Comparison of ENCODE assay signal across 8 cellular contexts in the genomic region with DNA sequence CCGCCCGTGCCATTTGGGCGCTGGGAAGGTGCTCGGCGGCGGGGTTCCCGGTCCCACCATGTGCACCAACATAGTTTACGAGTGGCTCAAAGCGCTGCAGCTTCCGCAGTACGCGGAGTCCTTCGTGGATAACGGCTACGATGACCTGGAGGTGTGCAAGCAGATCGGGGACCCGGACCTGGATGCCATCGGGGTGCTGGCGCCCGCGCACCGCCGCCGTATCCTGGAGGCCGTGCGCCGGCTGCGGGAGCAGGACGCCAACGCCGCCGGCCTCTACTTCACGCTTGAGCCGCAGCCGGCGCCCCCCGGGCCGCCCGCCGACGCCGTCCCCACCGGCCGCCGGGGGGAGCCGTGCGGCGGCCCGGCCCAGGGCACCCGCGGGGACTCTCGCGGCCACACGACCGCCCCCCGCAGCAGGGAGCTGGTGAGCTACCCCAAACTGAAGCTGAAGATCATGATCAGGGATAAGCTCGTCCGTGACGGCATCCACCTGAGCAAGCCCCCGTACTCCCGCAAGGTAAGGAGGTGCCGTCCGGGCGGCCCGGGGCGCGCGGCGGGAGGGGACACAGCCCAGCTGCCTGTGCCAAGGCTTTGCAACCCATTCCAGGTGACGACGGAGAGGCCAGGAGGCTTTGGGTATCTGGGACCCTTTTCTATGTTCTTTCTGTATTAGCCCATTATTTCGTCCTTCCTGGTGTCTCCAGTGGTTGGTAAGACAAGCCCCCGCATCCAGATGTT. TPM values are rescaled to one million over a fixed set of nuclear protein-coding genes. Genes with fewer than 3 reads are reported as not detected.
DNase-seq lines count a peak whose midpoint lies in the region; ATAC-seq and TF ChIP-seq lines count a peak whose summit lies in the region.

No MANE protein-coding gene starts in this region.

- H3K36me3 ChIP-seq in endodermal cell (ENCODE audit: control insufficient read depth, insufficient read depth, low read length) = no peaks in the 10 kb centered on the region
- H3K36me3 ChIP-seq in naive thymus-derived CD4-positive, alpha-beta T cell (ENCODE audit: control insufficient read depth in 2 of 3, insufficient read depth in 3 of 3, low read length in 3 of 3) = no peaks in the 10 kb centered on the region

- WGBS in endodermal cell (ENCODE audit: insufficient coverage in 1 of 2, insufficient read length in 1 of 2), 2 experiments = 1% methylated on average over 25 to 73 of the region's 73 CpGs

- peaks cover 57% of the 10 kb centered on the region for H3K27me3 Mint-ChIP-seq in T-helper 2 cell treated with Interferon-gamma antibody and Interleukin-4, amounts not matched to agents 5 μg/mL and 100 μg/mL, for 36 hours (ENCODE audit: low read depth)
- peaks cover 69% of the 10 kb centered on the region for H3K27me3 Mint-ChIP-seq in endodermal cell (ENCODE audit: insufficient read depth)
- peaks cover 46 to 65% (median 59%) of the 10 kb centered on the region in 5 donors for H3K27me3 Mint-ChIP-seq in naive thymus-derived CD4-positive, alpha-beta T cell

- peaks cover 9% of the 10 kb centered on the region for H3K4me1 Mint-ChIP-seq in T-helper 2 cell treated with Interferon-gamma antibody and Interleukin-4, amounts not matched to agents 5 μg/mL and 100 μg/mL, for 36 hours (ENCODE audit: low read depth)
- H3K4me1 Mint-ChIP-seq in endodermal cell = peaks cover 23% of the 10 kb centered on the region
- peaks cover 6 to 23% (median 21%) of the 10 kb centered on the region in 7 donors for H3K4me1 Mint-ChIP-seq in naive thymus-derived CD4-positive, alpha-beta T cell

- H3K4me1 ChIP-seq in endodermal cell (ENCODE audit: control insufficient read depth, insufficient read depth, low read length) = no peaks in the 10 kb centered on the region
- H3K4me1 ChIP-seq in naive thymus-derived CD4-positive, alpha-beta T cell (ENCODE audit: control insufficient read depth in 2 of 2, insufficient read depth in 2 of 2, low read length in 2 of 2) = peaks cover 0 to 7% of the 10 kb centered on the region in 2 donors

- H3K9me3 ChIP-seq in endodermal cell (ENCODE audit: control insufficient read depth, low read length) = no peaks in the 10 kb centered on the region
- H3K9me3 ChIP-seq in naive thymus-derived CD4-positive, alpha-beta T cell (ENCODE audit: control insufficient read depth in 2 of 3, low read length in 3 of 3) = no peaks in the 10 kb centered on the region

- H3K4me3 Mint-ChIP-seq in T-helper 2 cell treated with Interferon-gamma antibody and Interleukin-4, amounts not matched to agents 5 μg/mL and 100 μg/mL, for 36 hours = peak overlapping the region; percentile 75
- H3K4me3 Mint-ChIP-seq in endodermal cell = peak overlapping the region; percentile 62
- peak overlapping the region; percentile 37 to 81 (median 68) for H3K4me3 Mint-ChIP-seq in naive thymus-derived CD4-positive, alpha-beta T cell

- H3K36me3 Mint-ChIP-seq in T-helper 2 cell treated with Interferon-gamma antibody and Interleukin-4, amounts not matched to agents 5 μg/mL and 100 μg/mL, for 36 hours (ENCODE audit: low read depth) = no peaks in the 10 kb centered on the region
- no peaks in the 10 kb centered on the region for H3K36me3 Mint-ChIP-seq in endodermal cell (ENCODE audit: low read depth)
- H3K36me3 Mint-ChIP-seq in naive thymus-derived CD4-positive, alpha-beta T cell = no peaks in the 10 kb centered on the region

- H3K9ac ChIP-seq in endodermal cell (ENCODE audit: extremely low read depth, low read length, poor library complexity, severe bottlenecking) = peak overlapping the region; percentile 45

- H3K27ac Mint-ChIP-seq in T-helper 2 cell treated with Interferon-gamma antibody and Interleukin-4, amounts not matched to agents 5 μg/mL and 100 μg/mL, for 36 hours = no peak overlapping the region
- no peak overlapping the region for H3K27ac Mint-ChIP-seq in endodermal cell
- H3K27ac Mint-ChIP-seq in naive thymus-derived CD4-positive, alpha-beta T cell = no peak overlapping the region

- POLR2A ChIA-PET in naive thymus-derived CD4-positive, alpha-beta T cell (lab: Charles Lee) = no interaction called here

- CTCF ChIA-PET in naive thymus-derived CD4-positive, alpha-beta T cell (lab: Charles Lee) = no interaction called here

- H3K9me3 Mint-ChIP-seq in T-helper 2 cell treated with Interferon-gamma antibody and Interleukin-4, amounts not matched to agents 5 μg/mL and 100 μg/mL, for 36 hours = no peaks in the 10 kb centered on the region
- H3K9me3 Mint-ChIP-seq in endodermal cell = no peaks in the 10 kb centered on the region
- H3K9me3 Mint-ChIP-seq in naive thymus-derived CD4-positive, alpha-beta T cell = peaks cover 0 to 3% (median 0%) of the 10 kb centered on the region in 11 donors

- no peak for DNase-seq in T-helper 2 cell treated with Interferon-gamma antibody and Interleukin-4, amounts not matched to agents 5 μg/mL and 100 μg/mL, for 36 hours (ENCODE audit: low spot score)
- DNase-seq in T-helper 2 cell (no peak), NCI-H146 (lab: John Stamatoyannopoulos, UW) (peak; percentile 81), endodermal cell (peak; percentile 66), NCI-H1930 (lab: John Stamatoyannopoulos, UW) (no peak), superior temporal gyrus (ENCODE audit: extremely low spot score) (no peak)
- DNase-seq in naive thymus-derived CD4-positive, alpha-beta T cell = no peak

- ATAC-seq in naive thymus-derived CD4-positive, alpha-beta T cell = no peak
- no peak for ATAC-seq in HG02840 (IDR thresholded peaks at IDR 0.05; ENCODE audit: low FRiP score, unreplicated experiment)

- H3K4me3 ChIP-seq in endodermal cell (ENCODE audit: low read length) = peak overlapping the region; percentile 90
- H3K4me3 ChIP-seq in naive thymus-derived CD4-positive, alpha-beta T cell (ENCODE audit: low read length) = no peak overlapping the region

- intact Hi-C loops in naive thymus-derived CD4-positive, alpha-beta T cell (cut with micrococcal nuclease) = loop anchor here in 1 of 2 donors (5.0 kb wide), 1 partner anchor 953 kb away; no protein-coding TSS in a partner anchor

- no peak overlapping the region for H3K27ac ChIP-seq in endodermal cell (ENCODE audit: low read depth, low read length)
- H3K27ac ChIP-seq in naive thymus-derived CD4-positive, alpha-beta T cell (ENCODE audit: low read depth, low read length) = no peak overlapping the region

- no peak for TF ChIP-seq CTCF in endodermal cell (conservative IDR thresholded peaks at IDR 0.05)

- H3K27me3 ChIP-seq in endodermal cell (ENCODE audit: control insufficient read depth, insufficient read depth, low read length, poor library complexity, severe bottlenecking) = peaks cover 28% of the 10 kb centered on the region
- peaks cover 0 to 3% of the 10 kb centered on the region in 2 donors for H3K27me3 ChIP-seq in naive thymus-derived CD4-positive, alpha-beta T cell (ENCODE audit: control insufficient read depth in 2 of 2, insufficient read depth in 2 of 2, low read length in 2 of 2)

RNA-seq across cellular contexts. Expression of a gene that starts 0.6 kb away (rescaled TPM):
- total RNA-seq in endodermal cell = under 1 TPM; 0.69 to 0.99 TPM
- 2.3 TPM for polyA plus RNA-seq in endodermal cell (2013, experiment 1 of 2)
- 2.1 TPM for polyA plus RNA-seq in endodermal cell (2013, experiment 2 of 2)
- not detected for total RNA-seq in naive thymus-derived CD4-positive, alpha-beta T cell
- polyA plus RNA-seq in naive thymus-derived CD4-positive, alpha-beta T cell = not detected

Comparison
In these comparisons a context has a peak if more than half of its experiments do, and no peak if none do; other contexts are left out.
1. DNase-seq: peak in NCI-H146 (single experiment) and endodermal cell (single experiment); none in T-helper 2 cell treated with Interferon-gamma antibody and Interleukin-4, amounts not matched to agents 5 μg/mL and 100 μg/mL, for 36 hours (single experiment), T-helper 2 cell (0 of 5), naive thymus-derived CD4-positive, alpha-beta T cell (0 of 9), NCI-H1930 (0 of 2) and superior temporal gyrus (single experiment).
2. Peak in every context shown above with its lines, with median percentiles within 50 percentile points of each other: H3K4me3 Mint-ChIP-seq.